In genomic region chr7:144725070-144725469, GRCh38 we compare ENCODE assay signal across 12 cellular contexts.
DNase-seq lines count a peak whose midpoint lies in the region; ATAC-seq and TF ChIP-seq lines count a peak whose summit lies in the region.
"Had no signal": no experiment of that assay in that cellular context is flagged by ENCODE, and none has a peak within 500 bp of the region (broad histone marks: within the 10 kb centered on the region; RNA-seq: fewer than 3 reads in every experiment).

No MANE protein-coding gene starts in this region.

- H3K4me3 ChIP-seq in hepatocyte = no peak overlapping the region
- H3K4me3 ChIP-seq: sigmoid colon, uterus had no signal

- H3K36me3 ChIP-seq in hepatocyte (replicated peaks; ENCODE audit: insufficient read depth, low read depth) = no peaks in the 10 kb centered on the region
- H3K36me3 ChIP-seq: sigmoid colon, uterus had no signal

- no peaks in the 10 kb centered on the region for H4K20me1 ChIP-seq in hepatocyte (ENCODE audit: insufficient read depth, poor library complexity, severe bottlenecking)

- no peaks in the 10 kb centered on the region for H3K9me2 ChIP-seq in hepatocyte (replicated peaks; ENCODE audit: insufficient read depth)

- peak; percentile 100 for ATAC-seq in GM19452 (IDR thresholded peaks at IDR 0.05; ENCODE audit: unreplicated experiment)
- ATAC-seq in HG02852 (IDR thresholded peaks at IDR 0.05; ENCODE audit: unreplicated experiment) = peak; percentile 83
- ATAC-seq in HG03469 (IDR thresholded peaks at IDR 0.05; ENCODE audit: unreplicated experiment) = peak; percentile 100

- no peak for TF ChIP-seq CTCF in GM13977 (IDR thresholded peaks at IDR 0.05; ENCODE audit: extremely low read depth, insufficient read depth, missing control alignments)
- TF ChIP-seq CTCF in hepatocyte (IDR thresholded peaks at IDR 0.05; ENCODE audit: poor library complexity) = no peak

- H3K79me2 ChIP-seq in hepatocyte = no peaks in the 10 kb centered on the region

- DNase-seq in GM13977 (ENCODE audit: low spot score) (peak; percentile 4), COLO829 (ENCODE audit: low spot score) (no peak), dedifferentiated amniotic fluid mesenchymal stem cell (ENCODE audit: extremely low spot score) (no peak), superior temporal gyrus (ENCODE audit: extremely low spot score) (no peak), hepatocyte (ENCODE audit: low spot score) (no peak)
- DNase-seq: activated CD8-positive, alpha-beta memory T cell treated with anti-CD3 and anti-CD28 coated beads, Interleukin-2, amount 50 U/mL, for 4 hours; NCI-H1105; sigmoid colon; uterus had no signal

- in situ Hi-C loops in GM13977 (cut with MboI; ENCODE audit: low pct_unique_long_range_greater_than_20kb, low sequenced_read_pairs, unreplicated experiment) = no loop called here

- no peak overlapping the region for H3K4me2 ChIP-seq in hepatocyte

- H2AFZ ChIP-seq in hepatocyte = no peak overlapping the region

- no peaks in the 10 kb centered on the region for H3K27me3 ChIP-seq in hepatocyte
- H3K27me3 ChIP-seq: sigmoid colon, uterus had no signal

- no peak overlapping the region for H3K27ac ChIP-seq in hepatocyte
- H3K27ac ChIP-seq: sigmoid colon, uterus had no signal

- WGBS in hepatocyte (ENCODE audit: low lambda C conversion rate, missing lambda C conversion rate) = 88% methylated on average over 1 of the region's 1 CpG

- H3K4me1 ChIP-seq in hepatocyte (ENCODE audit: insufficient read depth) = no peaks in the 10 kb centered on the region
- H3K4me1 ChIP-seq: uterus had no signal

- no peaks in the 10 kb centered on the region for H3K9me3 ChIP-seq in hepatocyte (ENCODE audit: low read depth)
- H3K9me3 ChIP-seq: sigmoid colon, uterus had no signal
